10 cellular contexts compared by ENCODE assay signal in the genomic region with DNA sequence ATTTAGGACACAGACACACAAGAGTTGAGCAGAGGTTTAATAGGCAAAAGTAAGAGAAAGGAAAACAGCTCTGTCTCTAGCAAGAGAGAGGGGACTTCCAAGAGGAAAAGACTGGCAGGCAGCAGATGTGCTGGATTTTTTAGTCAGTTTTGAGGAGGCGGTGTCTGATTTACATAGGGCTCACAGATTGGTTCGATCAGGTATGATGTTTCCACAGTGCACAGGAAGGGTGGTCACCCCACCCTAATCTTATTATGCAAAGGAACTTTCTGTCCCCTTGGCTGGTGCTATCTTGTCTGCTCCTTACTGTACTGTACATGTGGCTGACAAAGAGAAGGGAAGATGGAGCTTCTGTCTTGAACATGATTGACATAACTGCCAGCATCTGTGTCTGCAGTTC. TPM values are rescaled to one million over a fixed set of nuclear protein-coding genes. Genes with fewer than 3 reads are reported as not detected.
DNase-seq lines count a peak whose midpoint lies in the region; ATAC-seq and TF ChIP-seq lines count a peak whose summit lies in the region.
"Had no signal": no experiment of that assay in that cellular context is flagged by ENCODE, and none has a peak within 500 bp of the region (broad histone marks: within the 10 kb centered on the region; RNA-seq: fewer than 3 reads in every experiment).

No MANE protein-coding gene starts in this region.

- no peak overlapping the region for H3K4me3 ChIP-seq in CD8-positive, alpha-beta T cell (ENCODE audit: low read depth, low read length)
- no peak overlapping the region for H3K4me3 ChIP-seq in right atrium auricular region

- ATAC-seq in CD8-positive, alpha-beta T cell: no peak
- ATAC-seq in GM19397 (IDR thresholded peaks at IDR 0.05; ENCODE audit: unreplicated experiment): peak; percentile 88
- no peak for ATAC-seq in HG03139 (IDR thresholded peaks at IDR 0.05; ENCODE audit: unreplicated experiment)

- POLR2A ChIA-PET in CD8-positive, alpha-beta T cell (lab: Charles Lee): no interaction called here

- peaks cover 32% of the 10 kb centered on the region for H3K36me3 ChIP-seq in CD8-positive, alpha-beta T cell (ENCODE audit: insufficient read depth, low read length)
- H3K36me3 ChIP-seq in KOPT-K1 (ENCODE audit: insufficient read depth, low read length) (peaks cover 93% of the 10 kb centered on the region), right atrium auricular region (peaks cover 89% of the 10 kb centered on the region)

- peaks cover 65% of the 10 kb centered on the region for H3K36me3 Mint-ChIP-seq in CD8-positive, alpha-beta T cell
- peaks cover 19% of the 10 kb centered on the region for H3K36me3 Mint-ChIP-seq in endothelial cell (ENCODE audit: low read depth, unreplicated experiment)

- H3K4me1 Mint-ChIP-seq in CD8-positive, alpha-beta T cell (ENCODE audit: low read depth): peaks cover 5% of the 10 kb centered on the region
- peaks cover 4% of the 10 kb centered on the region for H3K4me1 Mint-ChIP-seq in endothelial cell (ENCODE audit: unreplicated experiment)

- H3K27me3 ChIP-seq in CD8-positive, alpha-beta T cell (ENCODE audit: insufficient read depth, low read length): no peaks in the 10 kb centered on the region
- H3K27me3 ChIP-seq in right atrium auricular region: no peaks in the 10 kb centered on the region

- TF ChIP-seq CTCF in CD8-positive, alpha-beta T cell (IDR thresholded peaks at IDR 0.05): no peak
- TF ChIP-seq CTCF in endothelial cell (IDR thresholded peaks at IDR 0.05; ENCODE audit: unreplicated experiment) (no peak), right atrium auricular region (IDR thresholded peaks at IDR 0.05) (no peak)

- H3K27ac Mint-ChIP-seq in CD8-positive, alpha-beta T cell: peak overlapping the region; percentile 45
- H3K27ac Mint-ChIP-seq in endothelial cell (ENCODE audit: unreplicated experiment): peak overlapping the region; percentile 10

- intact Hi-C loops in CD8-positive, alpha-beta T cell (cut with DNase I, micrococcal nuclease): no loop called here

- DNase-seq in CD8-positive, alpha-beta T cell: no peak
- DNase-seq in endothelial cell (ENCODE audit: low spot score) (no peak), SHP77 treated with DMSO at 0.1 percent for 48 hours (lab: John Stamatoyannopoulos, UW) (no peak), right atrium auricular region (ENCODE audit: low spot score) (no peak), DMS79 (lab: John Stamatoyannopoulos, UW) (no peak)
- DNase-seq: NCI-H524 treated with DMSO at 0.1 percent for 48 hours had no signal

- H3K9me3 ChIP-seq in CD8-positive, alpha-beta T cell (ENCODE audit: low read length): no peaks in the 10 kb centered on the region
- H3K9me3 ChIP-seq in KOPT-K1 (ENCODE audit: insufficient read depth, low read length, poor library complexity, severe bottlenecking): no peaks in the 10 kb centered on the region
- no peaks in the 10 kb centered on the region for H3K9me3 ChIP-seq in right atrium auricular region

- CTCF ChIA-PET in CD8-positive, alpha-beta T cell (lab: Charles Lee): no interaction called here

- H3K27ac ChIP-seq in CD8-positive, alpha-beta T cell (ENCODE audit: low read depth, low read length): no peak overlapping the region
- H3K27ac ChIP-seq in KOPT-K1 (ENCODE audit: low read depth, low read length, poor library complexity, severe bottlenecking) (peak overlapping the region; percentile 27), right atrium auricular region (no peak overlapping the region)

- H3K9me3 Mint-ChIP-seq in CD8-positive, alpha-beta T cell: no peaks in the 10 kb centered on the region
- H3K9me3 Mint-ChIP-seq in endothelial cell (ENCODE audit: unreplicated experiment): no peaks in the 10 kb centered on the region

- no peaks in the 10 kb centered on the region for H3K4me1 ChIP-seq in CD8-positive, alpha-beta T cell (ENCODE audit: insufficient read depth, low read length)
- H3K4me1 ChIP-seq in right atrium auricular region: no peaks in the 10 kb centered on the region

- H3K4me3 Mint-ChIP-seq in CD8-positive, alpha-beta T cell: no peak overlapping the region
- no peak overlapping the region for H3K4me3 Mint-ChIP-seq in endothelial cell (ENCODE audit: unreplicated experiment)

- H3K27me3 Mint-ChIP-seq in CD8-positive, alpha-beta T cell (ENCODE audit: low read depth): no peaks in the 10 kb centered on the region
- no peaks in the 10 kb centered on the region for H3K27me3 Mint-ChIP-seq in endothelial cell (ENCODE audit: unreplicated experiment)

RNA-seq across cellular contexts. Expression of a gene that starts 25.3 kb away (rescaled TPM):
- total RNA-seq in CD8-positive, alpha-beta T cell: 10 to 100 TPM; 34.0 to 41.7 TPM
- total RNA-seq in endothelial cell (ENCODE audit: unreplicated experiment): 80.7 TPM
- total RNA-seq in right atrium auricular region: 10 to 100 TPM; 23.4 to 24.7 TPM

RNA-seq across cellular contexts. Expression of a gene that starts 28.0 kb away (rescaled TPM):
- total RNA-seq in CD8-positive, alpha-beta T cell: 10 to 100 TPM; 23.7 to 25.7 TPM
- total RNA-seq in endothelial cell (ENCODE audit: unreplicated experiment) (25.2 TPM), right atrium auricular region (10 to 100 TPM; 19.5 to 26.0 TPM)

RNA-seq across cellular contexts. Expression of a gene that starts 36.0 kb away (rescaled TPM):
- not detected for total RNA-seq in CD8-positive, alpha-beta T cell
- total RNA-seq in endothelial cell (ENCODE audit: unreplicated experiment): 0.28 TPM
- not detected for total RNA-seq in right atrium auricular region
- total RNA-seq: liver had no signal

RNA-seq across cellular contexts. Expression of a gene that starts 45.1 kb away (rescaled TPM):
- total RNA-seq in CD8-positive, alpha-beta T cell: 1 to 10 TPM; 2.7 to 2.9 TPM
- 2.4 TPM for total RNA-seq in endothelial cell (ENCODE audit: unreplicated experiment)
- 1 to 10 TPM in 1 of 2 donors, not detected in 1; 1.4 TPM for total RNA-seq in right atrium auricular region
